ENCODE assay signal across 1 cellular context in the genomic region with DNA sequence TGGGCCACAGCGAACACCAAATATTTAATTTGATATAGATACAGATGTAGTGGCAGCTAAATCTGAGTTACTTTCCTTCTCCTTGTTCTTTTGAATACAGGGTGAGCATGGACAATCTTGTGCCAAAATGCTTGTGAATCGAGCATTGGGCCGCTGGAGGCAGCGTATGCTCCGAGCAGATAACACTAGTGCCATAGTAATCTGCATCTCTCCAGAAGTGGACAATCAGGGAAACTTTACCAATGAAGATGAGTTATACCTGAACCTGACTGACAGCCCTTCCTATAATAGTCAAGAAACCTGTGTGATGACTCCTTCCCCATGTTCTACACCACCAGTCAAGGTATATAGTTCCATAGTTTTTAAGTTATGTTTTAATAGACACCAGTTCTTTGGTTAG.
A peak's percentile ranks its signal among the peaks of the same experiment; 100 is the strongest.
TF ChIP-seq lines count a peak whose summit lies in the region.

No MANE protein-coding gene starts in this region.

TF ChIP-seq in GM12878, 131 proteins besides CTCF, POLR2A, EP300 and RAD21:
- TF ChIP-seq KAT2A (conservative IDR thresholded peaks at IDR 0.05; ENCODE audit: control insufficient read depth, low read depth, low read length) (no peak), NFXL1 (IDR thresholded peaks at IDR 0.05; ENCODE audit: borderline replicate concordance) (peak; percentile 36; the same call in 1 of the 2 replicates), NR2C1 (IDR thresholded peaks at IDR 0.05) (no peak)
